Comparison of ENCODE assay signal across 23 cellular contexts in genomic region chr6:20882014-20882413, GRCh38.
"Had no signal": no experiment of that assay in that cellular context is flagged by ENCODE, and none has a peak within 500 bp of the region (broad histone marks: within the 10 kb centered on the region; RNA-seq: fewer than 3 reads in every experiment).

No MANE protein-coding gene starts in this region.

- H3K36me3 ChIP-seq: heart left ventricle, neutrophil, ovary, thyroid gland had no signal

- H3K27ac ChIP-seq: epithelial cell of prostate, heart left ventricle, neutrophil, ovary, psoas muscle, thyroid gland had no signal

- H3K9me3 ChIP-seq: neutrophil, ovary, thyroid gland had no signal

- H3K27me3 ChIP-seq: heart left ventricle, neutrophil, ovary, thyroid gland had no signal

- H3K4me3 Mint-ChIP-seq: activated CD4-positive, alpha-beta memory T cell treated with anti-CD3 and anti-CD28 coated beads, Interleukin-2, amount 10 ng/mL, durations not matched to agents 7 days and 5 days; activated CD4-positive, alpha-beta T cell treated with anti-CD3 and anti-CD28 coated beads, Interleukin-2, amount 10 ng/mL, durations not matched to agents 24 days and 14 days; activated naive CD4-positive, alpha-beta T cell treated with anti-CD3 and anti-CD28 coated beads for 36 hours; activated T-cell treated with anti-CD3 and anti-CD28 coated beads, Interleukin-2, amount 50 U/mL, for 72 hours; natural killer cell treated with Interleukin-12 subunit alpha and Interleukin-12 subunit beta and Interleukin-15 and Interleukin-18, amount 100 ng/mL, for 72 hours; stimulated activated naive CD8-positive, alpha-beta T cell treated with anti-CD3 and anti-CD28 coated beads, Interleukin-15, Interleukin-2, amounts not matched to agents 100 ng/mL and 50 ng/mL, for 24 hours; T-helper 17 cell had no signal

- DNase-seq: activated CD4-positive, alpha-beta memory T cell treated with anti-CD3 and anti-CD28 coated beads, Interleukin-2, amount 10 ng/mL, durations not matched to agents 7 days and 5 days; activated CD4-positive, alpha-beta T cell treated with anti-CD3 and anti-CD28 coated beads, Interleukin-2, amount 10 ng/mL, durations not matched to agents 24 days and 14 days; activated effector memory CD4-positive, alpha-beta T cell treated with Interleukin-2 at 50 U/mL for 16 hours; activated naive CD4-positive, alpha-beta T cell treated with anti-CD3 and anti-CD28 coated beads for 36 hours; activated T-cell treated with anti-CD3 and anti-CD28 coated beads, Interleukin-2, amount 50 U/mL, for 72 hours; amygdala; cerebellar nuclear complex; cortex of kidney; heart left ventricle; midbrain; ovary; psoas muscle; right cardiac atrium; stimulated activated CD4-positive, alpha-beta T cell treated with anti-CD3 and anti-CD28 coated beads, Interleukin-12 subunit alpha, Interleukin-12 subunit beta, amount 100 ng/mL, for 4 hours; stimulated activated CD4-positive, alpha-beta T cell treated with anti-CD3 and anti-CD28 coated beads, Interleukin-4, amount 100 ng/mL, for 4 hours; substantia nigra; T-helper 17 cell; thyroid gland had no signal

- H3K27me3 Mint-ChIP-seq: activated CD4-positive, alpha-beta memory T cell treated with anti-CD3 and anti-CD28 coated beads, Interleukin-2, amount 10 ng/mL, durations not matched to agents 7 days and 5 days; activated CD4-positive, alpha-beta T cell treated with anti-CD3 and anti-CD28 coated beads, Interleukin-2, amount 10 ng/mL, durations not matched to agents 24 days and 14 days; natural killer cell treated with Interleukin-12 subunit alpha and Interleukin-12 subunit beta and Interleukin-15 and Interleukin-18, amount 100 ng/mL, for 72 hours; stimulated activated naive CD8-positive, alpha-beta T cell treated with anti-CD3 and anti-CD28 coated beads, Interleukin-15, Interleukin-2, amounts not matched to agents 100 ng/mL and 50 ng/mL, for 24 hours; T-helper 17 cell had no signal

- H3K4me3 ChIP-seq: heart left ventricle, ovary, psoas muscle, thyroid gland had no signal

- H3K4me1 ChIP-seq: psoas muscle had no signal

- H3K27ac Mint-ChIP-seq: activated CD4-positive, alpha-beta memory T cell treated with anti-CD3 and anti-CD28 coated beads, Interleukin-2, amount 10 ng/mL, durations not matched to agents 7 days and 5 days; activated CD4-positive, alpha-beta T cell treated with anti-CD3 and anti-CD28 coated beads, Interleukin-2, amount 10 ng/mL, durations not matched to agents 24 days and 14 days; activated naive CD4-positive, alpha-beta T cell treated with anti-CD3 and anti-CD28 coated beads for 36 hours; activated T-cell treated with anti-CD3 and anti-CD28 coated beads, Interleukin-2, amount 50 U/mL, for 72 hours; natural killer cell treated with Interleukin-12 subunit alpha and Interleukin-12 subunit beta and Interleukin-15 and Interleukin-18, amount 100 ng/mL, for 72 hours; stimulated activated naive CD8-positive, alpha-beta T cell treated with anti-CD3 and anti-CD28 coated beads, Interleukin-15, Interleukin-2, amounts not matched to agents 100 ng/mL and 50 ng/mL, for 24 hours; T-helper 17 cell had no signal

- H3K4me1 Mint-ChIP-seq: T-helper 17 cell had no signal

- FAIRE-seq: islet of Langerhans had no signal
